9 cellular contexts compared by ENCODE assay signal in the genomic region with DNA sequence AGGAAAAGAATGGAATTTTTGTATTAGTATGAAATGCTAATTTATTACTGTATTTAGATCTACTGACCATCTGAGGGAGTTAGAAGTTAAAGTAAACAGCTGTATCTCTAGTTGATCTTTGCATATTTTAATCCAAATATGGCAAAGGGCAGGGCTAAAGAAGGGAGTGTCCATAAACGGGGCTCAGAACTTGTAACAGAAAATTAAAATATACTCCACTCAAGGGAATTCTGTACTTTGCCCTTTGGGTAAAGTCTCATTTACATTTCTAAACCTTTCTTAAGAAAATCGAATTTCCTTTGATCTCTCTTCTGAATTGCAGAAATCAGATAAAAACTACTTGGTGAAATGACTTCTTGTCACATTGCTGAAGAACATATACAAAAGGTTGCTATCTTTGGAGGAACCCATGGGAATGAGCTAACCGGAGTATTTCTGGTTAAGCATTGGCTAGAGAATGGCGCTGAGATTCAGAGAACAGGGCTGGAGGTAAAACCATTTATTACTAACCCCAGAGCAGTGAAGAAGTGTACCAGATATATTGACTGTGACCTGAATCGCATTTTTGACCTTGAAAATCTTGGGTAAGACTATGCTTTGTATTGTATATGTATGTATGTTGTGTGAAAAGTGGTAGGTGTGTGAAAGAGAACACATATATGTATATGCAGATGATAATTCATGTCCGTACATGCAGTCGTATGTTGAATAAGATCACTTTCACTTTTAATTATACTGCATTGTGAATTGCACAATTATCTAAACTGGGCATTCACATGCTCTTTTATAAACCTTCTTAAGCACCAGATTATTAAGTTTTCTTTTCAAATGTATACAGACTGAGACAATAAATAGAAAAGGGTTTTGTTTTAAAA. TPM values are rescaled to one million over a fixed set of nuclear protein-coding genes. Genes with fewer than 3 reads are reported as not detected.
A peak's percentile ranks its signal among the peaks of the same experiment; 100 is the strongest.
DNase-seq lines count a peak whose midpoint lies in the region; ATAC-seq and TF ChIP-seq lines count a peak whose summit lies in the region.
"Had no signal": no experiment of that assay in that cellular context is flagged by ENCODE, and none has a peak within 500 bp of the region (broad histone marks: within the 10 kb centered on the region; RNA-seq: fewer than 3 reads in every experiment).

A gene (plus strand): TSS at position 186 of the 875 bp plus-strand sequence. CDS start 163 bp downstream, at position 349.

- TF ChIP-seq CTCF in mammary epithelial cell (conservative IDR thresholded peaks at IDR 0.05 in 1 of 2, IDR thresholded peaks at IDR 0.05 in 1 of 2; ENCODE audit: extremely low read depth in 1 of 2, insufficient read depth in 1 of 2, low read depth in 1 of 2, low read length in 2 of 2), result no peak

- intact Hi-C loops in mammary epithelial cell (cut with micrococcal nuclease) (loop anchor here (5.0 to 10.0 kb wide), 2 partner anchors 161 to 641 kb away; a partner anchor contains a TSS), left colon (cut with DNase I, micrococcal nuclease) (no loop called here)

- H3K36me3 ChIP-seq in mammary epithelial cell (ENCODE audit: insufficient read depth, low read length), result no peaks in the 10 kb centered on the region
- no peaks in the 10 kb centered on the region for H3K36me3 ChIP-seq in stomach smooth muscle (ENCODE audit: control insufficient read depth in 2 of 2, insufficient read depth in 2 of 2, low read length in 2 of 2)
- H3K36me3 ChIP-seq in neuronal stem cell (replicated peaks in 1 of 2; ENCODE audit: control insufficient read depth in 2 of 2, insufficient read depth in 2 of 2, low read length in 2 of 2), result no peaks in the 10 kb centered on the region

- H2BK15ac ChIP-seq in neuronal stem cell (ENCODE audit: low read length), result no peak within 1 kb of the TSS

- no TSS peak for BruUV-seq in mammary epithelial cell (replicated peaks; lab: Mats Ljungman, UMichigan)

- CTCF ChIA-PET in mammary epithelial cell (lab: Charles Lee; ENCODE audit: low non-redundant PET), result interaction anchor here (0.7 kb wide), 2 partner anchors 160 to 368 kb away, joined by 5 to 10 read pairs; a partner anchor contains a TSS

- H4K8ac ChIP-seq in neuronal stem cell (ENCODE audit: low read depth, low read length), result no peak within 1 kb of the TSS

- H2AK5ac ChIP-seq in neuronal stem cell (ENCODE audit: low read depth, low read length), result no peak within 1 kb of the TSS

- dilution Hi-C loops in mammary epithelial cell (cut with HindIII; ENCODE audit: low sequenced_read_pairs), result no loop called here

- in situ Hi-C loops in mammary epithelial cell (cut with MboI; ENCODE audit: low sequenced_read_pairs in 2 of 2), result no loop called here

- H3K4me2 ChIP-seq in mammary epithelial cell (ENCODE audit: insufficient read depth, low read depth, low read length) (peak within 1 kb of the TSS; percentile 78), neuronal stem cell (ENCODE audit: insufficient read depth, low read length, poor library complexity, severe bottlenecking) (no peak within 1 kb of the TSS)

- H3K79me2 ChIP-seq in mammary epithelial cell (ENCODE audit: insufficient read depth, low read length), result no peaks in the 10 kb centered on the region

- no peak within 1 kb of the TSS for H3K4ac ChIP-seq in neuronal stem cell (ENCODE audit: low read length)

- no peaks in the 10 kb centered on the region for H4K20me1 ChIP-seq in mammary epithelial cell (ENCODE audit: insufficient read depth, low read length)

- H2BK120ac ChIP-seq in neuronal stem cell (ENCODE audit: low read depth, low read length), result no peak within 1 kb of the TSS

- no peak within 1 kb of the TSS for H4K91ac ChIP-seq in neuronal stem cell (ENCODE audit: low read depth, low read length, poor library complexity)

- no peak within 1 kb of the TSS for H3K23ac ChIP-seq in neuronal stem cell (ENCODE audit: low read depth, low read length, poor library complexity)

- H3K4me1 ChIP-seq in mammary epithelial cell (ENCODE audit: insufficient read depth, low read length) (no peaks in the 10 kb centered on the region), stomach smooth muscle (ENCODE audit: control insufficient read depth, insufficient read depth, low read length) (no peaks in the 10 kb centered on the region), neuronal stem cell (ENCODE audit: control insufficient read depth in 2 of 2, insufficient read depth in 1 of 2, low read depth in 1 of 2, low read length in 2 of 2) (no peaks in the 10 kb centered on the region)

- no peak within 1 kb of the TSS for H2BK5ac ChIP-seq in neuronal stem cell (ENCODE audit: low read length)

- H2BK12ac ChIP-seq in neuronal stem cell (ENCODE audit: low read length), result no peak within 1 kb of the TSS

- ATAC-seq in left colon (peak; percentile 67), GM18868 (IDR thresholded peaks at IDR 0.05; ENCODE audit: unreplicated experiment) (no peak)

- H3K14ac ChIP-seq in neuronal stem cell (ENCODE audit: low read length), result no peak within 1 kb of the TSS

- peak within 1 kb of the TSS; percentile 67 for H2AFZ ChIP-seq in mammary epithelial cell (ENCODE audit: low read depth, low read length)
- no peak within 1 kb of the TSS for H2AFZ ChIP-seq in neuronal stem cell (ENCODE audit: low read length)

- WGBS in mammary epithelial cell (ENCODE audit: low coverage, missing lambda C conversion rate), result 12% methylated on average over 7 of the region's 7 CpGs
- no CpG with 5 or more reads among the region's 7 CpGs for WGBS in neuronal stem cell (ENCODE audit: extremely low coverage in 2 of 2, insufficient read length in 2 of 2, insufficient replicate concordance in 1 of 2), 2 donors

- H3K9me3 ChIP-seq in mammary epithelial cell (replicated peaks; ENCODE audit: insufficient read depth, low read length), result no peaks in the 10 kb centered on the region
- H3K9me3 ChIP-seq in stomach smooth muscle (ENCODE audit: control insufficient read depth in 2 of 2, low read length in 2 of 2), result no peaks in the 10 kb centered on the region
- peaks cover 0 to 2% of the 10 kb centered on the region in 2 donors for H3K9me3 ChIP-seq in neuronal stem cell (replicated peaks in 1 of 2; ENCODE audit: control insufficient read depth in 2 of 2, insufficient read depth in 1 of 2, low read depth in 1 of 2, low read length in 2 of 2)

- DNase-seq in HCEC 1CT (peak; percentile 64), mammary epithelial cell (peak; percentile 19), left colon (no peak), neuronal stem cell (ENCODE audit: low spot score) (no peak), DMS114 treated with DMSO at 0.1 percent for 48 hours (lab: John Stamatoyannopoulos, UW; ENCODE audit: unreplicated experiment) (no peak)
- DNase-seq in stimulated activated CD4-positive, alpha-beta T cell treated with anti-CD3 and anti-CD28 coated beads, Interleukin-15, amount 100 ng/mL, for 24 hours, result no peak

- no peak within 1 kb of the TSS for H3K18ac ChIP-seq in neuronal stem cell (ENCODE audit: low read length)

- H3K9ac ChIP-seq in mammary epithelial cell (ENCODE audit: insufficient read depth, low read length) (no peak within 1 kb of the TSS), stomach smooth muscle (ENCODE audit: low read length in 2 of 2) (peak within 1 kb of the TSS; percentile 3 to 10), neuronal stem cell (ENCODE audit: low read depth, low read length, poor library complexity) (no peak within 1 kb of the TSS)

- H3K27me3 ChIP-seq in mammary epithelial cell (ENCODE audit: insufficient read depth, low read length) (no peaks in the 10 kb centered on the region), stomach smooth muscle (ENCODE audit: control insufficient read depth in 1 of 2, insufficient read depth in 2 of 2, low read length in 2 of 2) (no peaks in the 10 kb centered on the region), neuronal stem cell (ENCODE audit: control insufficient read depth in 3 of 3, insufficient read depth in 3 of 3, low read depth in 1 of 3, low read length in 3 of 3) (peaks cover 0 to 11% (median 0%) of the 10 kb centered on the region in 3 experiments)

- H3K27ac ChIP-seq in mammary epithelial cell (ENCODE audit: insufficient read depth, low read depth, low read length), result no peak within 1 kb of the TSS
- no peak within 1 kb of the TSS for H3K27ac ChIP-seq in stomach smooth muscle (ENCODE audit: low read length)
- no peak within 1 kb of the TSS for H3K27ac ChIP-seq in neuronal stem cell (replicated peaks; ENCODE audit: low read length)

- H3K4me3 ChIP-seq in mammary epithelial cell (replicated peaks in 1 of 3; ENCODE audit: insufficient read depth in 1 of 3, low read depth in 2 of 3, low read length in 3 of 3), result peak within 1 kb of the TSS; percentile 37 to 45 (median 39)
- H3K4me3 ChIP-seq in stomach smooth muscle (ENCODE audit: low read length in 2 of 2), result peak within 1 kb of the TSS; percentile 15 to 61
- no peak within 1 kb of the TSS for H3K4me3 ChIP-seq in neuronal stem cell (ENCODE audit: low read length in 2 of 2)
- H3K4me3 ChIP-seq: lung had no signal

- no peaks in the 10 kb centered on the region for H3K79me1 ChIP-seq in neuronal stem cell (ENCODE audit: low read depth, low read length)

RNA-seq across cellular contexts. Expression of the gene that starts here (rescaled TPM):
- total RNA-seq in mammary epithelial cell (under 1 TPM; 0.33 to 0.59 TPM), left colon (1 to 10 TPM; 1.0 to 3.1 TPM)
- 0.09 TPM for polyA plus RNA-seq in mammary epithelial cell
- polyA minus RNA-seq in mammary epithelial cell, result not detected
- polyA plus RNA-seq in neuronal stem cell (2013, experiment 1 of 2), result not detected
- polyA plus RNA-seq in neuronal stem cell (2013, experiment 2 of 2), result not detected

Comparison
In these comparisons a context has a peak if more than half of its experiments do, and no peak if none do; other contexts are left out.
1. Peak in DNase-seq, H3K4me3 ChIP-seq and H3K4me2 ChIP-seq in mammary epithelial cell; RNA of the gene not detected or under 1 TPM.
2. H3K4me3 ChIP-seq: peak in stomach smooth muscle (2 of 2); none in neuronal stem cell (0 of 2).
3. H3K9ac ChIP-seq: peak in stomach smooth muscle (2 of 2); none in mammary epithelial cell (single experiment) and neuronal stem cell (single experiment).